Comparison of ENCODE assay signal across 26 cellular contexts in genomic region chr7:1085266-1085665, GRCh38. TPM values are rescaled to one million over a fixed set of nuclear protein-coding genes. Genes with fewer than 3 reads are reported as not detected.
"Had no signal": no experiment of that assay in that cellular context is flagged by ENCODE, and none has a peak within 500 bp of the region (broad histone marks: within the 10 kb centered on the region; RNA-seq: fewer than 3 reads in every experiment).

No MANE protein-coding gene starts in this region.

- DNase-seq: activated CD4-positive, alpha-beta T cell treated with anti-CD3 and anti-CD28 coated beads, Interleukin-2, amount 10 ng/mL, durations not matched to agents 7 days and 5 days; activated CD4-positive, CD25-positive, alpha-beta regulatory T cell treated with anti-CD3 and anti-CD28 coated beads, Interleukin-2, amount 50 U/mL, for 72 hours; activated gamma-delta T cell treated with Interleukin-2 at 50 U/mL for 16 hours; activated T-cell treated with anti-CD3 and anti-CD28 coated beads, Interleukin-2, amount 50 U/mL, for 1 hour; aorta; brain microvascular endothelial cell; cerebellar nuclear complex; cortex of kidney; heart right ventricle; islet precursor cell; left cardiac atrium; ovary; psoas muscle; stimulated activated CD4-positive, alpha-beta T cell treated with anti-CD3 and anti-CD28 coated beads, Interleukin-4, amount 100 ng/mL, for 24 hours; stimulated activated naive CD8-positive, alpha-beta T cell treated with anti-CD3 and anti-CD28 coated beads, Interleukin-15, Interleukin-2, amounts not matched to agents 100 U/mL and 50 U/mL, for 24 hours; T-helper 1 cell; WERI-Rb-1 had no signal

- H3K9me3 ChIP-seq: heart right ventricle, ovary, psoas muscle, right atrium auricular region, tibial artery, uterus had no signal

- H3K36me3 Mint-ChIP-seq: activated naive CD4-positive, alpha-beta T cell treated with anti-CD3 and anti-CD28 coated beads, Interleukin-2, amount 50 U/mL, for 24 hours; memory B cell had no signal

- H3K27ac Mint-ChIP-seq: activated CD4-positive, alpha-beta T cell treated with anti-CD3 and anti-CD28 coated beads, Interleukin-2, amount 10 ng/mL, durations not matched to agents 7 days and 5 days; activated naive CD4-positive, alpha-beta T cell treated with anti-CD3 and anti-CD28 coated beads, Interleukin-2, amount 50 U/mL, for 24 hours; memory B cell had no signal

- H3K27me3 ChIP-seq: brain microvascular endothelial cell, heart right ventricle, ovary, right atrium auricular region, tibial artery, uterus had no signal

- H3K4me3 Mint-ChIP-seq: activated CD4-positive, alpha-beta T cell treated with anti-CD3 and anti-CD28 coated beads, Interleukin-2, amount 10 ng/mL, durations not matched to agents 7 days and 5 days; activated naive CD4-positive, alpha-beta T cell treated with anti-CD3 and anti-CD28 coated beads, Interleukin-2, amount 50 U/mL, for 24 hours; memory B cell had no signal

- FAIRE-seq: TTC549 had no signal

- H3K36me3 ChIP-seq: brain microvascular endothelial cell, heart right ventricle, ovary, right atrium auricular region, tibial artery, uterus, WERI-Rb-1 had no signal

- H3K4me3 ChIP-seq: heart right ventricle, ovary, psoas muscle, right atrium auricular region, tibial artery, uterus had no signal

- H3K9me3 Mint-ChIP-seq: activated CD4-positive, alpha-beta T cell treated with anti-CD3 and anti-CD28 coated beads, Interleukin-2, amount 10 ng/mL, durations not matched to agents 7 days and 5 days; activated naive CD4-positive, alpha-beta T cell treated with anti-CD3 and anti-CD28 coated beads, Interleukin-2, amount 50 U/mL, for 24 hours; memory B cell had no signal

- H3K27me3 Mint-ChIP-seq: activated CD4-positive, alpha-beta T cell treated with anti-CD3 and anti-CD28 coated beads, Interleukin-2, amount 10 ng/mL, durations not matched to agents 7 days and 5 days; activated naive CD4-positive, alpha-beta T cell treated with anti-CD3 and anti-CD28 coated beads, Interleukin-2, amount 50 U/mL, for 24 hours; memory B cell had no signal

- H3K27ac ChIP-seq: epithelial cell of prostate, heart right ventricle, ovary, psoas muscle, right atrium auricular region, uterus, WERI-Rb-1 had no signal

RNA-seq across cellular contexts. Expression of gene GPER1, which starts 2.6 kb away (rescaled TPM):
- polyA plus RNA-seq: neural cell had no signal

RNA-seq across cellular contexts. Expression of gene GPR146, which starts 40.9 kb away (rescaled TPM):
- total RNA-seq: fibroblast of villous mesenchyme had no signal
- polyA plus RNA-seq: neural cell had no signal
